ENCODE assay signal across 8 cellular contexts in genomic region chr10:93993782-93994668, GRCh38. TPM values are rescaled to one million over a fixed set of nuclear protein-coding genes. Genes with fewer than 3 reads are reported as not detected.
A peak's percentile ranks its signal among the peaks of the same experiment; 100 is the strongest.
DNase-seq lines count a peak whose midpoint lies in the region; ATAC-seq and TF ChIP-seq lines count a peak whose summit lies in the region.

TSS of gene PLCE1 (plus strand) at chr10:93993931. CDS start at chr10:94031047, 37,116 bp downstream.

- TF ChIP-seq CTCF in neural crest cell (conservative IDR thresholded peaks at IDR 0.05): no peak

- peak within 1 kb of the TSS; percentile 59 for H3K4me3 ChIP-seq in HUES64 (ENCODE audit: low read length)

- H3K27me3 ChIP-seq in HUES64 (ENCODE audit: insufficient read depth, low read length): peaks cover 83% of the 10 kb centered on the region

- H3K36me3 ChIP-seq in HUES64 (ENCODE audit: insufficient read depth, low read length): no peaks in the 10 kb centered on the region

- 1% methylated on average over 92 of the region's 92 CpGs for WGBS in HUES64

- H3K36me3 Mint-ChIP-seq in neural crest cell (ENCODE audit: low read depth): peaks cover 7% of the 10 kb centered on the region

- no peaks in the 10 kb centered on the region for H3K9me3 ChIP-seq in HUES64 (ENCODE audit: insufficient read depth, low read depth, low read length)

- H3K27me3 Mint-ChIP-seq in neural crest cell (ENCODE audit: low read depth): peaks cover 24% of the 10 kb centered on the region

- H3K4me3 Mint-ChIP-seq in neural crest cell: peak within 1 kb of the TSS; percentile 86

- peak; percentile 10 for DNase-seq in activated T-cell treated with anti-CD3 and anti-CD28 coated beads for 48 hours (ENCODE audit: low read depth)
- DNase-seq in activated T-cell treated with anti-CD3 and anti-CD28 coated beads, Interleukin-2, amount 50 U/mL, for 1 hour: no peak
- DNase-seq in activated CD4-positive, alpha-beta T cell treated with anti-CD3 and anti-CD28 coated beads, Interleukin-2, amount 50 U/mL, for 48 hours: peak; percentile 3 to 4
- peak; percentile 22 for DNase-seq in globus pallidus (ENCODE audit: low spot score)
- DNase-seq in neural crest cell (ENCODE audit: low read depth, low spot score): peak; percentile 49

- peak within 1 kb of the TSS; percentile 25 for H3K27ac Mint-ChIP-seq in neural crest cell (ENCODE audit: unreplicated experiment)

- H3K9me3 Mint-ChIP-seq in neural crest cell: no peaks in the 10 kb centered on the region

- ATAC-seq in HG02870 (IDR thresholded peaks at IDR 0.05; ENCODE audit: unreplicated experiment) (no peak), GM19023 (IDR thresholded peaks at IDR 0.05; ENCODE audit: unreplicated experiment) (no peak)

- H3K9ac ChIP-seq in HUES64 (ENCODE audit: low read depth, low read length): peak within 1 kb of the TSS; percentile 36

- peaks cover 20% of the 10 kb centered on the region; the same call in 1 of the 2 replicates for H3K4me1 ChIP-seq in HUES64 (ENCODE audit: insufficient read depth, low read length)

- H3K27ac ChIP-seq in HUES64 (ENCODE audit: low read depth, low read length): no peak within 1 kb of the TSS

- peaks cover 42% of the 10 kb centered on the region for H3K4me1 Mint-ChIP-seq in neural crest cell

RNA-seq across cellular contexts. Expression of gene PLCE1, which starts in this region (rescaled TPM):
- 0.55 TPM for polyA plus RNA-seq in HUES64 (2013, experiment 1 of 2)
- 0.70 TPM for polyA plus RNA-seq in HUES64 (2013, experiment 2 of 2)
- total RNA-seq in neural crest cell: 5.7 and 6.1 TPM in 2 replicates
